10 cellular contexts compared by ENCODE assay signal in the genomic region with DNA sequence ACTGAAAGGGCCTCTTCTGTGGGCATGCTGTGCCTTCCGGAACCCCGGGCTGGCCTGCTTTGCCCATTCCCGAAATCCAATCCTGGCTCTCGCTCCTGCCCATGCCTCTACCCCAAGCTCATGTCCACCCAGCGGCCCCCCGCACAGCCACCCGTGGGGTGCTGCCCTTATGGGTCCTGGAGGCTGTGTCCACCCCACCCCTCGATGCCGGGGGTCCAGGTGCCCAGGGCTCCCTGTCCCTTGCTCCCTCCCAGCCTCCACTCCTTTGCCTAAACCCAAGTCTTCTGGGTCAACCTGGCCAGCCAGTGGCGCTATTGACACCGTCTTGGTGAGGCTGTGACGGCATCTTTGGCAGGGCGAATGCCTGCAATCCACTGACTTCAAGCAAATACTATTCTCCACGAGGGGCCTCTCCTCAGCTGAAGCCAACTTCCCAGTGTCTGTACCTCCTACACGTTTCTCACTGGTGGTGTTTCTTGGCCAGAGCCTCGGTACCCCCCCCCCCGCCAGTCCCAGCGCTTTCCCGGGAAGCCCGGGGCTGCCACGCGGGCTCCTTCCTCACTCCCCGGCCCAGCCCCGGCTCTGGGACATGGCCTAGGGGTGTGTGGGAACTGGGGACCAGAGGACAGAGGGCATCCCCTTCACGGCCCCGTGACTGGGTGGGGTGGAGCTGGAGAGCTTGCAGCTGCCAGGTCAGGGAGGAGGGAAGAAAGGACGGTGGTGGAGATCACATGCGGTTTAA. TPM values are rescaled to one million over a fixed set of nuclear protein-coding genes. Genes with fewer than 3 reads are reported as not detected.
DNase-seq lines count a peak whose midpoint lies in the region; ATAC-seq, FAIRE-seq and TF ChIP-seq lines count a peak whose summit lies in the region.
"Had no signal": no experiment of that assay in that cellular context is flagged by ENCODE, and none has a peak within 500 bp of the region (broad histone marks: within the 10 kb centered on the region; RNA-seq: fewer than 3 reads in every experiment).

No MANE protein-coding gene starts in this region.

- H3K9me2 ChIP-seq in HCT116 (ENCODE audit: insufficient read depth), result no peaks in the 10 kb centered on the region

- H3K36me3 ChIP-seq in HCT116 (ENCODE audit: control insufficient read depth in 1 of 2, insufficient read depth in 2 of 2, low read length in 2 of 2), result peaks cover 35 to 40% of the 10 kb centered on the region in 2 experiments; a peak in 3 of 4 replicates
- H3K36me3 ChIP-seq in H1 (ENCODE audit: control insufficient read depth in 2 of 4, insufficient read depth in 4 of 4, low read length in 3 of 4), result peaks cover 28 to 51% (median 38%) of the 10 kb centered on the region in 4 experiments
- H3K36me3 ChIP-seq in kidney (ENCODE audit: control insufficient read depth in 1 of 2, insufficient read depth in 2 of 2, low read length in 2 of 2), result peaks cover 2% of the 10 kb centered on the region in 2 donors

- H2AK5ac ChIP-seq in H1 (ENCODE audit: low read depth, low read length), result no peak overlapping the region

- H4K91ac ChIP-seq in H1 (replicated peaks; ENCODE audit: insufficient read length, low read length), result no peak overlapping the region

- WGBS in H1 (ENCODE audit: extremely low coverage in 1 of 2, insufficient coverage in 1 of 2, insufficient read length in 1 of 2, insufficient replicate concordance in 2 of 2, low coverage in 1 of 2, low lambda C conversion rate in 2 of 2, missing lambda C conversion rate in 1 of 2), 2 experiments, result 82% methylated on average over 23 of the region's 28 CpGs; no CpG with 5 or more reads in 1 of the 2 experiments

- peaks cover 11% of the 10 kb centered on the region for H3K36me3 Mint-ChIP-seq in activated CD4-positive, alpha-beta memory T cell treated with anti-CD3 and anti-CD28 coated beads for 36 hours

- no peak overlapping the region for H2BK20ac ChIP-seq in H1 (ENCODE audit: low read length)

- intact Hi-C loops in HCT116 (cut with micrococcal nuclease), result no loop called here
- intact Hi-C loops in posterior cingulate gyrus (cut with DNase I), result no loop called here
- intact Hi-C loops in kidney (cut with DNase I), result no loop called here
- intact Hi-C loops in activated CD4-positive, alpha-beta memory T cell treated with anti-CD3 and anti-CD28 coated beads for 36 hours (cut with micrococcal nuclease), result no loop called here

- no peak overlapping the region for H3K14ac ChIP-seq in H1 (ENCODE audit: insufficient read length)

- H3K9ac ChIP-seq in HCT116 (ENCODE audit: low read length) (no peak overlapping the region), H1 (replicated peaks in 1 of 4; ENCODE audit: extremely low read depth in 1 of 4, low read depth in 3 of 4, low read length in 3 of 4) (no peak overlapping the region), kidney (ENCODE audit: low read length in 2 of 2) (no peak overlapping the region)

- CTCF ChIA-PET in HCT116 (lab: Charles Lee), result no interaction called here
- CTCF ChIA-PET in H1 (lab: Charles Lee; ENCODE audit: partially characterized antibody), result interaction anchor here (0.6 to 2.7 kb wide), 14 partner anchors 10 to 208 kb away, joined by 3 to 16 read pairs (median 3); partner anchors contain the start of gene FASN
- CTCF ChIA-PET in activated CD4-positive, alpha-beta memory T cell treated with anti-CD3 and anti-CD28 coated beads for 36 hours (lab: Charles Lee), result interaction anchor here (1.6 kb wide), 1 partner anchor 48 kb away, joined by 7 read pairs; no protein-coding TSS in a partner anchor

- no peak for TF ChIP-seq EP300 in H1 (IDR thresholded peaks at IDR 0.05; ENCODE audit: borderline replicate concordance in 1 of 2, low read depth in 2 of 2, low read length in 2 of 2)

- no peak overlapping the region for H3K56ac ChIP-seq in H1 (replicated peaks; ENCODE audit: insufficient read length, low read depth, low read length)

- 0 out of 2 replicates have a peak overlapping the region, but pooled peaks have one; percentile 68 for H4K8ac ChIP-seq in H1 (ENCODE audit: extremely low read depth, insufficient read depth, low read length)

- H3K4me2 ChIP-seq in HCT116 (ENCODE audit: low read length), result no peak overlapping the region
- no peak overlapping the region for H3K4me2 ChIP-seq in H1 (ENCODE audit: insufficient read depth in 1 of 2, low read depth in 2 of 2, low read length in 2 of 2)

- 0 out of 2 replicates have a peak, but pooled peaks cover 2% of the 10 kb centered on the region for H3K79me2 ChIP-seq in HCT116 (ENCODE audit: insufficient read depth, low read length)
- H3K79me2 ChIP-seq in H1 (ENCODE audit: control insufficient read depth in 1 of 2, insufficient read depth in 2 of 2, low read length in 2 of 2), result no peaks in the 10 kb centered on the region

- H4K20me1 ChIP-seq in HCT116 (ENCODE audit: insufficient read depth), result peaks cover 9% of the 10 kb centered on the region; the same call in 1 of the 2 replicates
- H4K20me1 ChIP-seq in H1 (replicated peaks in 1 of 2; ENCODE audit: control insufficient read depth in 1 of 2, insufficient read depth in 2 of 2, low read length in 2 of 2), result peaks cover 18 to 28% of the 10 kb centered on the region in 2 experiments

- TF ChIP-seq POLR2A in HCT116 (IDR thresholded peaks at IDR 0.05; ENCODE audit: borderline replicate concordance, extremely low read depth, insufficient read depth, insufficient read length) (no peak), H1 (IDR thresholded peaks at IDR 0.05; ENCODE audit: control extremely low read depth in 1 of 2, low read depth in 2 of 2, low read length in 2 of 2) (no peak)

- no peak overlapping the region for H3K18ac ChIP-seq in H1 (ENCODE audit: extremely low read depth, low read length)

- no peak overlapping the region for H4K5ac ChIP-seq in H1 (ENCODE audit: insufficient read length, low read depth, low read length)

- H3K79me1 ChIP-seq in H1 (ENCODE audit: low read depth, low read length), result peaks cover 5% of the 10 kb centered on the region

- no peak overlapping the region for H2AFZ ChIP-seq in HCT116 (ENCODE audit: low read depth, low read length, poor library complexity, severe bottlenecking)
- no peak overlapping the region for H2AFZ ChIP-seq in H1 (ENCODE audit: low read length)

- no peaks in the 10 kb centered on the region for H3K9me3 Mint-ChIP-seq in activated CD4-positive, alpha-beta memory T cell treated with anti-CD3 and anti-CD28 coated beads for 36 hours

- DNase-seq in HCT116 (ENCODE audit: low read depth, low spot score) (no peak), H1 (ENCODE audit: low read depth in 1 of 2, low spot score in 2 of 2) (no peak), posterior cingulate gyrus (peak in 6 of 10 donors; percentile 28 to 94 (median 58)), kidney (no peak)
- no peak for DNase-seq in activated CD4-positive, alpha-beta memory T cell treated with anti-CD3 and anti-CD28 coated beads for 36 hours
- DNase-seq: activated CD8-positive, alpha-beta memory T cell treated with anti-CD3 and anti-CD28 coated beads, Interleukin-2, amount 10 ng/mL, durations not matched to agents 7 days and 5 days; Kasumi-1; RPMI8226 had no signal

- no peak overlapping the region for H2BK12ac ChIP-seq in H1 (ENCODE audit: low read depth, low read length)

- H3K4me1 ChIP-seq in HCT116 (ENCODE audit: control insufficient read depth in 1 of 2, insufficient read depth in 2 of 2, low read length in 2 of 2) (no peaks in the 10 kb centered on the region), H1 (replicated peaks in 1 of 4; ENCODE audit: control insufficient read depth in 3 of 4, insufficient read depth in 4 of 4, low read length in 3 of 4) (no peaks in the 10 kb centered on the region), kidney (ENCODE audit: control insufficient read depth in 1 of 2, insufficient read depth in 1 of 2, low read depth in 1 of 2, low read length in 2 of 2) (no peaks in the 10 kb centered on the region)

- no peaks in the 10 kb centered on the region for H3K23me2 ChIP-seq in H1 (ENCODE audit: low read depth, low read length)

- no peak overlapping the region for H2BK5ac ChIP-seq in H1 (ENCODE audit: low read depth, low read length)

- RAD21 ChIA-PET in HCT116 (lab: Charles Lee; ENCODE audit: low non-redundant PET in 1 of 2, low total read pairs in 2 of 2, uncharacterized antibody in 2 of 2, unreplicated experiment in 2 of 2), result no interaction called here

- H3K4ac ChIP-seq in H1 (replicated peaks; ENCODE audit: insufficient read length, low read depth, low read length), result no peak overlapping the region

- no peak overlapping the region for H2BK120ac ChIP-seq in H1 (replicated peaks; ENCODE audit: low read depth, low read length)

- H3K4me3 Mint-ChIP-seq in activated CD4-positive, alpha-beta memory T cell treated with anti-CD3 and anti-CD28 coated beads for 36 hours, result no peak overlapping the region
- H3K4me3 Mint-ChIP-seq: activated CD8-positive, alpha-beta memory T cell treated with anti-CD3 and anti-CD28 coated beads, Interleukin-2, amount 10 ng/mL, durations not matched to agents 7 days and 5 days had no signal

- no peaks in the 10 kb centered on the region for H3K27me3 ChIP-seq in HCT116 (ENCODE audit: insufficient read depth, low read length)
- no peaks in the 10 kb centered on the region; a peak in 1 of 7 replicates for H3K27me3 ChIP-seq in H1 (replicated peaks in 1 of 4; ENCODE audit: control insufficient read depth in 3 of 4, extremely low read depth in 1 of 4, insufficient read depth in 3 of 4, low read length in 3 of 4)

- BruUV-seq in HCT116 (replicated peaks; lab: Mats Ljungman, UMichigan), result no TSS peak

- POLR2A ChIA-PET in HCT116 (lab: Charles Lee), result interaction anchor here (1.9 kb wide), 1 partner anchor 21 kb away, joined by 5 read pairs; the partner anchor contains the start of gene FASN
- POLR2A ChIA-PET in H1 (lab: Charles Lee; ENCODE audit: partially characterized antibody), result interaction anchor here (1.1 to 12.5 kb wide), 12 partner anchors 11 to 60 kb away, joined by 3 to 105 read pairs (median 7); partner anchors contain the start of genes DUS1L, FASN, GPS1 and RAC3
- POLR2A ChIA-PET in activated CD4-positive, alpha-beta memory T cell treated with anti-CD3 and anti-CD28 coated beads for 36 hours (lab: Charles Lee), result interaction anchor here (1.4 kb wide), 1 partner anchor 18 kb away, joined by 6 read pairs; no protein-coding TSS in a partner anchor

- H3K4me1 Mint-ChIP-seq in activated CD4-positive, alpha-beta memory T cell treated with anti-CD3 and anti-CD28 coated beads for 36 hours (ENCODE audit: low read depth), result no peaks in the 10 kb centered on the region
- H3K4me1 Mint-ChIP-seq: activated CD8-positive, alpha-beta memory T cell treated with anti-CD3 and anti-CD28 coated beads, Interleukin-2, amount 10 ng/mL, durations not matched to agents 7 days and 5 days had no signal

- H3K27me3 Mint-ChIP-seq in activated CD4-positive, alpha-beta memory T cell treated with anti-CD3 and anti-CD28 coated beads for 36 hours, result no peaks in the 10 kb centered on the region

- ATAC-seq in HCT116, result peak; percentile 16
- no peak for ATAC-seq in HG03469 (IDR thresholded peaks at IDR 0.05; ENCODE audit: unreplicated experiment)

- H3K9me3 ChIP-seq in HCT116 (ENCODE audit: control insufficient read depth in 1 of 2, insufficient read depth in 1 of 2, low read depth in 1 of 2, low read length in 2 of 2) (no peaks in the 10 kb centered on the region), H1 (ENCODE audit: insufficient read depth in 2 of 2, low read depth in 1 of 2, low read length in 1 of 2) (no peaks in the 10 kb centered on the region), kidney (ENCODE audit: control insufficient read depth in 1 of 2, low read length in 2 of 2) (no peaks in the 10 kb centered on the region)

- no peak overlapping the region for H2BK15ac ChIP-seq in H1 (ENCODE audit: low read length)

- no peak overlapping the region for H3K4me3 ChIP-seq in HCT116 (replicated peaks in 1 of 2; ENCODE audit: low read depth in 1 of 2, low read length in 2 of 2)
- H3K4me3 ChIP-seq in H1 (ENCODE audit: extremely low read depth in 1 of 4, insufficient read depth in 2 of 4, low read depth in 3 of 4, low read length in 4 of 4), result no peak overlapping the region
- no peak overlapping the region for H3K4me3 ChIP-seq in kidney (ENCODE audit: low read length in 2 of 2)

- H3K27ac Mint-ChIP-seq in activated CD4-positive, alpha-beta memory T cell treated with anti-CD3 and anti-CD28 coated beads for 36 hours, result no peak overlapping the region
- H3K27ac Mint-ChIP-seq: activated CD8-positive, alpha-beta memory T cell treated with anti-CD3 and anti-CD28 coated beads, Interleukin-2, amount 10 ng/mL, durations not matched to agents 7 days and 5 days had no signal

- no peak overlapping the region for H3K27ac ChIP-seq in HCT116 (ENCODE audit: low read depth, low read length)
- H3K27ac ChIP-seq in H1 (ENCODE audit: low read depth, low read length), result no peak overlapping the region
- no peak overlapping the region for H3K27ac ChIP-seq in kidney (ENCODE audit: low read depth in 2 of 2, low read length in 2 of 2)

- no peak for FAIRE-seq in H1 (lab: Jason Lieb, UNC)
- no peak for FAIRE-seq in kidney (lab: Jason Lieb, UNC)
- FAIRE-seq: urothelium cell line had no signal

- H3K23ac ChIP-seq in H1 (ENCODE audit: insufficient read length), result no peak overlapping the region

- TF ChIP-seq CTCF in HCT116 (IDR thresholded peaks at IDR 0.05 in 2 of 3, conservative IDR thresholded peaks at IDR 0.05 in 1 of 3; ENCODE audit: borderline replicate concordance in 1 of 3, insufficient read depth in 1 of 3, low read depth in 2 of 3, low read length in 2 of 3) (no peak; a peak in 1 of 6 replicates), H1 (IDR thresholded peaks at IDR 0.05; ENCODE audit: control extremely low read depth in 1 of 3, insufficient read depth in 1 of 3, low read depth in 1 of 3, low read length in 3 of 3) (peak; percentile 26 to 44 (median 33)), kidney (IDR thresholded peaks at IDR 0.05; ENCODE audit: borderline replicate concordance, extremely low read depth, insufficient read depth) (no peak)

- no peak for TF ChIP-seq RAD21 in HCT116 (IDR thresholded peaks at IDR 0.05; ENCODE audit: low read depth)
- TF ChIP-seq RAD21 in H1 (IDR thresholded peaks at IDR 0.05 in 1 of 2, conservative IDR thresholded peaks at IDR 0.05 in 1 of 2; ENCODE audit: low read depth in 2 of 2, low read length in 2 of 2), result peak in 1 of 2 experiments; percentile 39; a peak in 3 of 4 replicates

RNA-seq across cellular contexts. Expression of gene DUS1L, which starts 12.2 kb away (rescaled TPM):
- total RNA-seq in HCT116 (2021; ENCODE audit: unreplicated experiment) (176 TPM), kidney (84.8 TPM)
- 120 and 129 TPM in 2 replicates for polyA plus RNA-seq in HCT116 (2012)
- 68.0 and 69.1 TPM in 2 replicates for total RNA-seq in H1 (2021; fragmentation: NEBNext Ultra II Directional; extraction: Animal tissue kit (Norgen Biotek cat#: 25700))
- polyA plus RNA-seq in H1 (2011; rRNA removed) (34.5 and 60.4 TPM in 2 replicates), kidney (ENCODE audit: insufficient read depth, low read depth, low replicate concordance) (102 TPM)
- polyA plus RNA-seq in H1 (2011; cell fraction: cytosol; rRNA removed), result 66.5 TPM
- 317 TPM for polyA plus RNA-seq in H1 (2011; cell fraction: nucleus; rRNA removed)
- 43.1 to 60.5 TPM (median 57.0 TPM) in 4 replicates for polyA plus RNA-seq in H1 (2012, experiment 1 of 2)
- 60.6 TPM for polyA plus RNA-seq in H1 (2012, experiment 2 of 2)
- 38.5 TPM for polyA plus RNA-seq in H1 (2013, experiment 1 of 2)
- polyA plus RNA-seq in H1 (2013, experiment 2 of 2), result 36.1 TPM
- 19.1 and 24.6 TPM in 2 replicates for polyA minus RNA-seq in H1 (2011; rRNA and poly(A)+ RNA removed)
- polyA minus RNA-seq in H1 (2011; cell fraction: cytosol; rRNA and poly(A)+ RNA removed), result 27.5 TPM
- 58.5 TPM for polyA minus RNA-seq in H1 (2011; cell fraction: nucleus; rRNA and poly(A)+ RNA removed)
- total RNA-seq in activated CD4-positive, alpha-beta memory T cell treated with anti-CD3 and anti-CD28 coated beads for 36 hours, result 100 to 1,000 TPM; 118 to 131 TPM

RNA-seq across cellular contexts. Expression of gene FASN, which starts 20.2 kb away (rescaled TPM):
- total RNA-seq in HCT116 (2021; ENCODE audit: unreplicated experiment) (754 TPM), kidney (43.3 TPM)
- 391 and 513 TPM in 2 replicates for polyA plus RNA-seq in HCT116 (2012)
- 559 and 561 TPM in 2 replicates for total RNA-seq in H1 (2021; fragmentation: NEBNext Ultra II Directional; extraction: Animal tissue kit (Norgen Biotek cat#: 25700))
- polyA plus RNA-seq in H1 (2011; rRNA removed) (143 and 206 TPM in 2 replicates), kidney (ENCODE audit: insufficient read depth, low read depth, low replicate concordance) (13.6 TPM)
- polyA plus RNA-seq in H1 (2011; cell fraction: cytosol; rRNA removed), result 95.7 TPM
- polyA plus RNA-seq in H1 (2011; cell fraction: nucleus; rRNA removed), result 314 TPM
- 203 to 428 TPM (median 382 TPM) in 4 replicates for polyA plus RNA-seq in H1 (2012, experiment 1 of 2)
- 299 TPM for polyA plus RNA-seq in H1 (2012, experiment 2 of 2)
- polyA plus RNA-seq in H1 (2013, experiment 1 of 2), result 202 TPM
- polyA plus RNA-seq in H1 (2013, experiment 2 of 2), result 154 TPM
- polyA minus RNA-seq in H1 (2011; rRNA and poly(A)+ RNA removed), result 112 and 123 TPM in 2 replicates
- polyA minus RNA-seq in H1 (2011; cell fraction: cytosol; rRNA and poly(A)+ RNA removed), result 386 TPM
- 183 TPM for polyA minus RNA-seq in H1 (2011; cell fraction: nucleus; rRNA and poly(A)+ RNA removed)
- total RNA-seq in activated CD4-positive, alpha-beta memory T cell treated with anti-CD3 and anti-CD28 coated beads for 36 hours, result 100 to 1,000 TPM; 209 to 212 TPM

RNA-seq across cellular contexts. Expression of gene GPS1, which starts 26.1 kb away (rescaled TPM):
- total RNA-seq in HCT116 (2021; ENCODE audit: unreplicated experiment) (205 TPM), kidney (99.3 TPM)
- 154 and 156 TPM in 2 replicates for polyA plus RNA-seq in HCT116 (2012)
- total RNA-seq in H1 (2021; fragmentation: NEBNext Ultra II Directional; extraction: Animal tissue kit (Norgen Biotek cat#: 25700)), result 153 and 157 TPM in 2 replicates
- polyA plus RNA-seq in H1 (2011; rRNA removed) (277 and 354 TPM in 2 replicates), kidney (ENCODE audit: insufficient read depth, low read depth, low replicate concordance) (149 TPM)
- polyA plus RNA-seq in H1 (2011; cell fraction: cytosol; rRNA removed), result 226 TPM
- polyA plus RNA-seq in H1 (2011; cell fraction: nucleus; rRNA removed), result 351 TPM
- 127 to 186 TPM (median 168 TPM) in 4 replicates for polyA plus RNA-seq in H1 (2012, experiment 1 of 2)
- polyA plus RNA-seq in H1 (2012, experiment 2 of 2), result 200 TPM
- 99.3 TPM for polyA plus RNA-seq in H1 (2013, experiment 1 of 2)
- 100 TPM for polyA plus RNA-seq in H1 (2013, experiment 2 of 2)
- polyA minus RNA-seq in H1 (2011; rRNA and poly(A)+ RNA removed), result 137 and 141 TPM in 2 replicates
- 110 TPM for polyA minus RNA-seq in H1 (2011; cell fraction: cytosol; rRNA and poly(A)+ RNA removed)
- polyA minus RNA-seq in H1 (2011; cell fraction: nucleus; rRNA and poly(A)+ RNA removed), result 96.5 TPM
- total RNA-seq in activated CD4-positive, alpha-beta memory T cell treated with anti-CD3 and anti-CD28 coated beads for 36 hours, result 10 to 100 TPM; 86.8 to 89.1 TPM

RNA-seq across cellular contexts. Expression of gene RFNG, which starts 26.2 kb away (rescaled TPM):
- 52.0 TPM for total RNA-seq in HCT116 (2021; ENCODE audit: unreplicated experiment)
- polyA plus RNA-seq in HCT116 (2012), result 53.5 and 62.2 TPM in 2 replicates
- total RNA-seq in H1 (2021; fragmentation: NEBNext Ultra II Directional; extraction: Animal tissue kit (Norgen Biotek cat#: 25700)), result 26.7 and 30.9 TPM in 2 replicates
- polyA plus RNA-seq in H1 (2011; rRNA removed), result 28.4 and 50.3 TPM in 2 replicates
- 25.7 TPM for polyA plus RNA-seq in H1 (2011; cell fraction: cytosol; rRNA removed)
- polyA plus RNA-seq in H1 (2011; cell fraction: nucleus; rRNA removed), result 139 TPM
- polyA plus RNA-seq in H1 (2012, experiment 1 of 2), result 26.1 to 34.2 TPM (median 32.0 TPM) in 4 replicates
- 32.2 TPM for polyA plus RNA-seq in H1 (2012, experiment 2 of 2)
- 26.3 TPM for polyA plus RNA-seq in H1 (2013, experiment 1 of 2)
- 26.6 TPM for polyA plus RNA-seq in H1 (2013, experiment 2 of 2)
- 8.3 and 9.7 TPM in 2 replicates for polyA minus RNA-seq in H1 (2011; rRNA and poly(A)+ RNA removed)
- polyA minus RNA-seq in H1 (2011; cell fraction: cytosol; rRNA and poly(A)+ RNA removed), result 15.2 TPM
- 23.8 TPM for polyA minus RNA-seq in H1 (2011; cell fraction: nucleus; rRNA and poly(A)+ RNA removed)
- total RNA-seq in kidney, result 29.8 TPM
- 47.3 TPM for polyA plus RNA-seq in kidney (ENCODE audit: insufficient read depth, low read depth, low replicate concordance)
- 10 to 100 TPM; 16.5 to 17.5 TPM for total RNA-seq in activated CD4-positive, alpha-beta memory T cell treated with anti-CD3 and anti-CD28 coated beads for 36 hours

RNA-seq across cellular contexts. Expression of gene DCXR, which starts 40.3 kb away (rescaled TPM):
- total RNA-seq in HCT116 (2021; ENCODE audit: unreplicated experiment), result 306 TPM
- 324 and 351 TPM in 2 replicates for polyA plus RNA-seq in HCT116 (2012)
- total RNA-seq in H1 (2021; fragmentation: NEBNext Ultra II Directional; extraction: Animal tissue kit (Norgen Biotek cat#: 25700)), result 96.3 and 110 TPM in 2 replicates
- 212 and 338 TPM in 2 replicates for polyA plus RNA-seq in H1 (2011; rRNA removed)
- 163 TPM for polyA plus RNA-seq in H1 (2011; cell fraction: cytosol; rRNA removed)
- polyA plus RNA-seq in H1 (2011; cell fraction: nucleus; rRNA removed), result 167 TPM
- polyA plus RNA-seq in H1 (2012, experiment 1 of 2), result 92.1 to 118 TPM (median 110 TPM) in 4 replicates
- 187 TPM for polyA plus RNA-seq in H1 (2012, experiment 2 of 2)
- polyA plus RNA-seq in H1 (2013, experiment 1 of 2), result 57.6 TPM
- polyA plus RNA-seq in H1 (2013, experiment 2 of 2), result 58.1 TPM
- 35.5 and 81.7 TPM in 2 replicates for polyA minus RNA-seq in H1 (2011; rRNA and poly(A)+ RNA removed)
- polyA minus RNA-seq in H1 (2011; cell fraction: cytosol; rRNA and poly(A)+ RNA removed), result 40.5 TPM
- polyA minus RNA-seq in H1 (2011; cell fraction: nucleus; rRNA and poly(A)+ RNA removed), result 31.1 TPM
- 102 TPM for total RNA-seq in kidney
- 551 TPM for polyA plus RNA-seq in kidney (ENCODE audit: insufficient read depth, low read depth, low replicate concordance)
- total RNA-seq in activated CD4-positive, alpha-beta memory T cell treated with anti-CD3 and anti-CD28 coated beads for 36 hours, result 100 to 1,000 TPM; 105 to 115 TPM

Comparison
In these comparisons a context has a peak if more than half of its experiments do, and no peak if none do; other contexts are left out.
1. DNase-seq: peak in posterior cingulate gyrus (6 of 10); none in HCT116 (single experiment), H1 (0 of 2), kidney (single experiment) and activated CD4-positive, alpha-beta memory T cell treated with anti-CD3 and anti-CD28 coated beads for 36 hours (single experiment).
2. CTCF ChIP-seq: peak in H1 (3 of 3); none in HCT116 (0 of 3) and kidney (single experiment).
3. Of the 16 proteins assayed by ChIP-seq in both H1 and HCT116: peak only in H1: CTCF and POLR2AphosphoS5; only in HCT116: none; in both: none; in neither: 13; mixed calls (peak in some experiments, not most) for 1.